Comparison of ENCODE assay signal across 26 cellular contexts in genomic region chr2:236855176-236855865, GRCh38.
"Had no signal": no experiment of that assay in that cellular context is flagged by ENCODE, and none has a peak within 500 bp of the region (broad histone marks: within the 10 kb centered on the region; RNA-seq: fewer than 3 reads in every experiment).

No MANE protein-coding gene starts in this region.

- H3K4me3 ChIP-seq: left lung, lower lobe of right lung, ovary, right atrium auricular region, right lobe of liver, skin epidermis, spleen, suprapubic skin, thoracic aorta, tibial artery, upper lobe of left lung had no signal

- H3K36me3 Mint-ChIP-seq: naive B cell; natural killer cell; stimulated activated effector memory CD8-positive, alpha-beta T cell treated with anti-CD3 and anti-CD28 coated beads, Interleukin-12 subunit alpha, Interleukin-12 subunit beta, amount 100 ng/mL, for 72 hours had no signal

- H3K27ac Mint-ChIP-seq: mesothelial cell of epicardium; natural killer cell; nephron progenitor cell; progenitor cell of endocrine pancreas; stimulated activated effector memory CD8-positive, alpha-beta T cell treated with anti-CD3 and anti-CD28 coated beads, Interleukin-12 subunit alpha, Interleukin-12 subunit beta, amount 100 ng/mL, for 72 hours; stimulated activated naive CD8-positive, alpha-beta T cell treated with anti-CD3 and anti-CD28 coated beads, Interleukin-15, Interleukin-2, amounts not matched to agents 100 ng/mL and 50 ng/mL, for 24 hours had no signal

- H3K36me3 ChIP-seq: left lung, lower lobe of right lung, ovary, right atrium auricular region, right lobe of liver, spleen, suprapubic skin, thoracic aorta, tibial artery, upper lobe of left lung had no signal

- H3K27ac ChIP-seq: left lung, lower lobe of right lung, ovary, right atrium auricular region, right lobe of liver, skin epidermis, spleen, suprapubic skin, thoracic aorta, tibial artery, upper lobe of left lung had no signal

- H3K9me3 Mint-ChIP-seq: natural killer cell; stimulated activated effector memory CD8-positive, alpha-beta T cell treated with anti-CD3 and anti-CD28 coated beads, Interleukin-12 subunit alpha, Interleukin-12 subunit beta, amount 100 ng/mL, for 72 hours; stimulated activated naive CD8-positive, alpha-beta T cell treated with anti-CD3 and anti-CD28 coated beads, Interleukin-15, Interleukin-2, amounts not matched to agents 100 ng/mL and 50 ng/mL, for 24 hours had no signal

- H3K27me3 ChIP-seq: ovary, right atrium auricular region, right lobe of liver, spleen, suprapubic skin, tibial artery, upper lobe of left lung had no signal

- H3K4me1 Mint-ChIP-seq: naive B cell; natural killer cell; stimulated activated effector memory CD8-positive, alpha-beta T cell treated with anti-CD3 and anti-CD28 coated beads, Interleukin-12 subunit alpha, Interleukin-12 subunit beta, amount 100 ng/mL, for 72 hours had no signal

- DNase-seq: hippocampal formation; kidney glomerular epithelial cell; left cardiac atrium; left lung; lower lobe of right lung; mammary epithelial cell; mesenchymal stem cell; naive B cell; natural killer cell; nephron progenitor cell; ovary; spleen; stimulated activated CD4-positive, alpha-beta T cell treated with anti-CD3 and anti-CD28 coated beads, Interleukin-4, amount 100 ng/mL, for 24 hours; stimulated activated naive CD4-positive, alpha-beta T cell; upper lobe of left lung had no signal

- H3K9me3 ChIP-seq: left lung, lower lobe of right lung, ovary, right lobe of liver, suprapubic skin, thoracic aorta, tibial artery, upper lobe of left lung had no signal

- H3K4me1 ChIP-seq: left lung, lower lobe of right lung, right atrium auricular region, right lobe of liver, tibial artery had no signal

- H3K27me3 Mint-ChIP-seq: stimulated activated naive CD8-positive, alpha-beta T cell treated with anti-CD3 and anti-CD28 coated beads, Interleukin-15, Interleukin-2, amounts not matched to agents 100 ng/mL and 50 ng/mL, for 24 hours had no signal

- FAIRE-seq: keratinocyte had no signal

- H3K4me3 Mint-ChIP-seq: mesothelial cell of epicardium; natural killer cell; nephron progenitor cell; stimulated activated effector memory CD8-positive, alpha-beta T cell treated with anti-CD3 and anti-CD28 coated beads, Interleukin-12 subunit alpha, Interleukin-12 subunit beta, amount 100 ng/mL, for 72 hours; stimulated activated naive CD8-positive, alpha-beta T cell treated with anti-CD3 and anti-CD28 coated beads, Interleukin-15, Interleukin-2, amounts not matched to agents 100 ng/mL and 50 ng/mL, for 24 hours had no signal
